In the genomic region with DNA sequence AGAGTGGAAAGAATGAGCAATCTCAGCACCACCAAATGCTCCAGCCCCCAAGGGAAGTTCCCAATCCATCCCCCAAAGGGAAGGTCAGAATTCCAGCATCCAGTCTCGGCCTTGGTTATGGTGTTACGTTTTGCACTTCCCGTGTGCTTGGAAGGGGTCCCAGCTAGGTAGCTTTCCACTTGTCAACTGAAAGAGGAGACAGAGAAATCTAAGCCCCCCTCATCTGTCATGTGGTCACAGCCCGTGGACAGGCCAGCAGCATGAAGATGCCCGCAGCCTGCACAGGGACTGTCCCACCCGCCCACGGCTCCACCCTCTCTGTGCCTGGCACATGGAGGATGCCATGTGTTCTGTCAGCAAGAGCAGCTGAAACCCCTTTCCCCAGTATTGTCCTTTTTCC, we compare ENCODE assay signal across 18 cellular contexts.
"Had no signal": no experiment of that assay in that cellular context is flagged by ENCODE, and none has a peak within 500 bp of the region (broad histone marks: within the 10 kb centered on the region; RNA-seq: fewer than 3 reads in every experiment).

No MANE protein-coding gene starts in this region.

- H3K4me1 ChIP-seq: SJCRH30 had no signal

- ATAC-seq: activated CD4-positive, alpha-beta T cell treated with anti-CD3 and anti-CD28 coated beads for 36 hours; activated T-cell treated with anti-CD3 and anti-CD28 coated beads, Interleukin-2, amount 50 U/mL, for 72 hours; effector memory CD8-positive, alpha-beta T cell; heart left ventricle; left lung; natural killer cell; psoas muscle; stimulated activated effector memory CD8-positive, alpha-beta T cell treated with anti-CD3 and anti-CD28 coated beads, Interleukin-12 subunit alpha, Interleukin-12 subunit beta, amount 100 ng/mL, for 72 hours; T-helper 17 cell had no signal

- H3K9me3 ChIP-seq: heart left ventricle, left lung, psoas muscle, thyroid gland had no signal

- H3K27ac ChIP-seq: epithelial cell of prostate, heart left ventricle, left lung, psoas muscle, SJCRH30, thyroid gland had no signal

- H3K27me3 ChIP-seq: heart left ventricle, left lung, SJCRH30, thyroid gland had no signal

- DNase-seq: activated CD4-positive, alpha-beta memory T cell treated with anti-CD3 and anti-CD28 coated beads for 36 hours; activated CD4-positive, alpha-beta T cell treated with anti-CD3 and anti-CD28 coated beads for 36 hours; activated naive CD8-positive, alpha-beta T cell treated with anti-CD3 and anti-CD28 coated beads for 36 hours; activated T-cell treated with anti-CD3 and anti-CD28 coated beads, Interleukin-2, amount 50 U/mL, for 72 hours; dermis blood vessel endothelial cell; effector memory CD8-positive, alpha-beta T cell; foreskin melanocyte; heart left ventricle; left lung; natural killer cell; occipital lobe; psoas muscle; SJCRH30; stimulated activated CD4-positive, alpha-beta T cell treated with anti-CD3 and anti-CD28 coated beads, Interleukin-12 subunit alpha, Interleukin-12 subunit beta, amount 100 ng/mL, for 4 hours; T-helper 17 cell; thyroid gland had no signal

- H3K4me3 ChIP-seq: heart left ventricle, left lung, psoas muscle, SJCRH30, thyroid gland had no signal

- H3K36me3 ChIP-seq: heart left ventricle, left lung, SJCRH30, thyroid gland had no signal
